Comparison of ENCODE assay signal across 1 cellular context in the genomic region with DNA sequence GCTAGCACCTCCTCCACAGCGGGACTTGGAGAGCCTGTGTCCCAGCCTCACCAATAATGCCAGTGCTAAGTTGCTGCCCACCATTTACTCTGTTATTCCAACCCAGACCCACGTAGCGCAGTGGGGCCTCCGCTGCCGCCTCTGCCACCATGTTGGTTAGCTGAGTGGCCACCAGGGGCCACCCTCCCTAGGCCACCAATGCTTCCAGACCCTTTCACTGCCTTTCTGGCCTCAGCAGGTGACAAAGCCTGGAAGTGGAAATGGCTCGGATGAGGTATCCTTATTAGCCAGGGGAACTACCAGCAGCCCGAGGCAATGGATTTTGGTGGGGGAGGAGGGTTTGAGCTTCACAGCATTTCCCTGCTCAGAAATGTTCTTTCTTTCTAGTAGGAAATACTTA.
TF ChIP-seq lines count a peak whose summit lies in the region.

No MANE protein-coding gene starts in this region.

TF ChIP-seq in WTC11, 78 proteins besides CTCF, POLR2A, EP300 and RAD21 (continued from another document):
- TF ChIP-seq, protein P1, sequence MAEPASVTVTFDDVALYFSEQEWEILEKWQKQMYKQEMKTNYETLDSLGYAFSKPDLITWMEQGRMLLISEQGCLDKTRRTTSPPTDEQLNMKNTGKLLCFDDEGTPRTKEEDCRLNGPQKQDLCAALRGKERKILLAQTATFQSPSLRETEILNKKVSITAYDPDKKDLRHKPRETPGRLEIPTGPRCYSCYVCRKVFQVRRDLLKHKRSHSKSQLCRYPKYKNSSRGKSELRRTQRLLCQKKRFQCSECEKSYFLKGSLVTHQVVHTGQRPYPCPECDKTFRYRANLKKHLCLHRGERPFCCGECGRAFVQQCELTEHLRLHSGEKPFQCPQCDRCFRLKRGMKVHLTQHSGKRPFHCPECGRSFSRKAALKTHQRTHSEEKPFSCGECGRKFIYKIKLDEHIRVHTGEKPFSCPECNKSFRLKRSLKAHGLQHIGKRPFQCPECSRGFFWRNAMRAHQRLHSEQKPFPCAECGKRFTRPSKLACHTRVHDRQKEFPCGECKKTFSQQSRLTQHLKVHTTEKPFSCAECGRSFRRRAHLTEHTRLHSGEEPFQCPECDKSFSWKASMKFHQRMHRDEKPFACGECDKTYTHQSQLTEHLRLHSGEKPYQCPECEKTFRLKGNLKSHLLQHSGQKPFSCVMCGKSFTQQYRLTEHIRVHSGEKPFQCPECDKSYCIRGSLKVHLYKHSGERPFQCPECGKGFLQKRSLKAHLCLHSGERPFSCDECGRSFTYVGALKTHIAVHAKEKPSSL (CRISPR knock-in tag; conservative IDR thresholded peaks at IDR 0.05) = no peak
- TF ChIP-seq, protein P2, sequence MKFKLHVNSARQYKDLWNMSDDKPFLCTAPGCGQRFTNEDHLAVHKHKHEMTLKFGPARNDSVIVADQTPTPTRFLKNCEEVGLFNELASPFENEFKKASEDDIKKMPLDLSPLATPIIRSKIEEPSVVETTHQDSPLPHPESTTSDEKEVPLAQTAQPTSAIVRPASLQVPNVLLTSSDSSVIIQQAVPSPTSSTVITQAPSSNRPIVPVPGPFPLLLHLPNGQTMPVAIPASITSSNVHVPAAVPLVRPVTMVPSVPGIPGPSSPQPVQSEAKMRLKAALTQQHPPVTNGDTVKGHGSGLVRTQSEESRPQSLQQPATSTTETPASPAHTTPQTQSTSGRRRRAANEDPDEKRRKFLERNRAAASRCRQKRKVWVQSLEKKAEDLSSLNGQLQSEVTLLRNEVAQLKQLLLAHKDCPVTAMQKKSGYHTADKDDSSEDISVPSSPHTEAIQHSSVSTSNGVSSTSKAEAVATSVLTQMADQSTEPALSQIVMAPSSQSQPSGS (CRISPR knock-in tag; IDR thresholded peaks at IDR 0.05; ENCODE audit: borderline replicate concordance, low read depth) = no peak
- TF ChIP-seq EMX1 (CRISPR knock-in tag; IDR thresholded peaks at IDR 0.05) = no peak
